Comparison of ENCODE assay signal across 8 cellular contexts in the genomic region with DNA sequence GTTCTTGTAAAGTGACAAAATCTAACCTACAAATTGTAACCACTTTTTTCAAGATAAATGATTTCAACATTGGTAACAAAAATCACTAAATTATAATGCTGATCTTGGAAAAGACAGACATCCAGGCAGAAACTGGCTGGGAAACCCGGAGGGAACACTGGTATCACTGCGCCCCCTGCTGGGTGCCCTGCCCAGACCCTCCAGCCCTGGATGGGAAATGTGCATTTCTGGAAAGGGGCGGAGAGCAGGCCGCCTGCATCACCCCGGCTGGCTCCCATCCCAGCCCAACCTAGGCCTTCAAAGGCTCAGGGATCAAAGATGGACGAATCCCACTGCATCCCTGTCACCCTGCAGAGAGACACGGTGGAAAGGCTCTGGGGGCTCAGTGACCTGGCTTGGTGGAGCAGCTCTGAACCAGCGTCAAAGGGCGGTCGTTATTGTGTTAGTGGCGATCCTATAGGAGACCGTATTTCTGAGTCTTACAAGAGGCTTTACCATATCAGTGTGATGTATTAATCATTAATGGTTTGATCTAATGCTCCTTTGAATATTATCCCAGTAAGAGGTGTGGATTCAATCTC. TPM values are rescaled to one million over a fixed set of nuclear protein-coding genes. Genes with fewer than 3 reads are reported as not detected.
A peak's percentile ranks its signal among the peaks of the same experiment; 100 is the strongest.
DNase-seq lines count a peak whose midpoint lies in the region; ATAC-seq and TF ChIP-seq lines count a peak whose summit lies in the region.

No MANE protein-coding gene starts in this region.

- peak; percentile 73 for TF ChIP-seq CTCF in GM20000 (IDR thresholded peaks at IDR 0.05; ENCODE audit: extremely low read depth, missing control alignments)

- H3K27me3 Mint-ChIP-seq in activated CD8-positive, alpha-beta T cell treated with anti-CD3 and anti-CD28 coated beads, Interleukin-2, amount 10 ng/mL, durations not matched to agents 7 days and 5 days (ENCODE audit: low read depth), result no peaks in the 10 kb centered on the region

- CTCF ChIA-PET in activated CD8-positive, alpha-beta T cell treated with anti-CD3 and anti-CD28 coated beads, Interleukin-2, amount 10 ng/mL, durations not matched to agents 7 days and 5 days (lab: Charles Lee), result interaction anchor here (0.8 to 2.2 kb wide), 7 partner anchors 13 to 227 kb away, joined by 3 to 20 read pairs (median 6); partner anchors contain the start of genes ACOX3 and TRMT44

- no peaks in the 10 kb centered on the region for H3K4me1 Mint-ChIP-seq in activated CD8-positive, alpha-beta T cell treated with anti-CD3 and anti-CD28 coated beads, Interleukin-2, amount 10 ng/mL, durations not matched to agents 7 days and 5 days (ENCODE audit: low read depth)

- POLR2A ChIA-PET in activated CD8-positive, alpha-beta T cell treated with anti-CD3 and anti-CD28 coated beads, Interleukin-2, amount 10 ng/mL, durations not matched to agents 7 days and 5 days (lab: Charles Lee), result no interaction called here

- no peak overlapping the region for H3K4me3 Mint-ChIP-seq in activated CD8-positive, alpha-beta T cell treated with anti-CD3 and anti-CD28 coated beads, Interleukin-2, amount 10 ng/mL, durations not matched to agents 7 days and 5 days

- H3K36me3 Mint-ChIP-seq in activated CD8-positive, alpha-beta T cell treated with anti-CD3 and anti-CD28 coated beads, Interleukin-2, amount 10 ng/mL, durations not matched to agents 7 days and 5 days (ENCODE audit: low read depth), result no peaks in the 10 kb centered on the region

- H3K27ac Mint-ChIP-seq in activated CD8-positive, alpha-beta T cell treated with anti-CD3 and anti-CD28 coated beads, Interleukin-2, amount 10 ng/mL, durations not matched to agents 7 days and 5 days, result no peak overlapping the region

- DNase-seq in AG20443 (ENCODE audit: low spot score) (peak; percentile 95), GM20000 (ENCODE audit: low spot score) (peak; percentile 79), NCI-H524 treated with DMSO at 0.1 percent for 48 hours (lab: John Stamatoyannopoulos, UW) (peak; percentile 0), epidermal melanocyte (ENCODE audit: insufficient read length, low spot score) (peak; percentile 92), middle frontal gyrus (ENCODE audit: extremely low spot score, low spot score) (peak; percentile 37)
- peak; percentile 53 for DNase-seq in activated CD8-positive, alpha-beta T cell treated with anti-CD3 and anti-CD28 coated beads, Interleukin-2, amount 10 ng/mL, durations not matched to agents 7 days and 5 days
- peak; percentile 76 for DNase-seq in stimulated activated naive CD8-positive, alpha-beta T cell treated with anti-CD3 and anti-CD28 coated beads, Interleukin-15, Interleukin-2, amounts not matched to agents 100 U/mL and 50 U/mL, for 24 hours

- peak; percentile 70 for ATAC-seq in activated CD8-positive, alpha-beta T cell treated with anti-CD3 and anti-CD28 coated beads, Interleukin-2, amount 10 ng/mL, durations not matched to agents 7 days and 5 days
- ATAC-seq in stimulated activated naive CD8-positive, alpha-beta T cell treated with anti-CD3 and anti-CD28 coated beads, Interleukin-15, Interleukin-2, amounts not matched to agents 100 U/mL and 50 U/mL, for 24 hours, result peak; percentile 51
- no peak for ATAC-seq in GM18517 (IDR thresholded peaks at IDR 0.05; ENCODE audit: unreplicated experiment)

- H3K9me3 Mint-ChIP-seq in activated CD8-positive, alpha-beta T cell treated with anti-CD3 and anti-CD28 coated beads, Interleukin-2, amount 10 ng/mL, durations not matched to agents 7 days and 5 days (ENCODE audit: insufficient read depth), result no peaks in the 10 kb centered on the region

RNA-seq across cellular contexts. Expression of gene ACOX3, which starts 37.3 kb away (rescaled TPM):
- 10 to 100 TPM; 13.2 to 13.6 TPM for total RNA-seq in activated CD8-positive, alpha-beta T cell treated with anti-CD3 and anti-CD28 coated beads, Interleukin-2, amount 10 ng/mL, durations not matched to agents 7 days and 5 days

RNA-seq across cellular contexts. Expression of gene TRMT44, which starts 37.3 kb away (rescaled TPM):
- total RNA-seq in activated CD8-positive, alpha-beta T cell treated with anti-CD3 and anti-CD28 coated beads, Interleukin-2, amount 10 ng/mL, durations not matched to agents 7 days and 5 days, result 10 to 100 TPM; 18.5 to 22.2 TPM

Comparison
In these comparisons a context has a peak if more than half of its experiments do, and no peak if none do; other contexts are left out.
1. DNase-seq: peak in every context shown above with its lines; median percentile 95 in AG20443; 92 in epidermal melanocyte; 79 in GM20000; 76 in stimulated activated naive CD8-positive, alpha-beta T cell treated with anti-CD3 and anti-CD28 coated beads, Interleukin-15, Interleukin-2, amounts not matched to agents 100 U/mL and 50 U/mL, for 24 hours; 53 in activated CD8-positive, alpha-beta T cell treated with anti-CD3 and anti-CD28 coated beads, Interleukin-2, amount 10 ng/mL, durations not matched to agents 7 days and 5 days; 37 in middle frontal gyrus; 0 in NCI-H524 treated with DMSO at 0.1 percent for 48 hours.